In the genomic region with DNA sequence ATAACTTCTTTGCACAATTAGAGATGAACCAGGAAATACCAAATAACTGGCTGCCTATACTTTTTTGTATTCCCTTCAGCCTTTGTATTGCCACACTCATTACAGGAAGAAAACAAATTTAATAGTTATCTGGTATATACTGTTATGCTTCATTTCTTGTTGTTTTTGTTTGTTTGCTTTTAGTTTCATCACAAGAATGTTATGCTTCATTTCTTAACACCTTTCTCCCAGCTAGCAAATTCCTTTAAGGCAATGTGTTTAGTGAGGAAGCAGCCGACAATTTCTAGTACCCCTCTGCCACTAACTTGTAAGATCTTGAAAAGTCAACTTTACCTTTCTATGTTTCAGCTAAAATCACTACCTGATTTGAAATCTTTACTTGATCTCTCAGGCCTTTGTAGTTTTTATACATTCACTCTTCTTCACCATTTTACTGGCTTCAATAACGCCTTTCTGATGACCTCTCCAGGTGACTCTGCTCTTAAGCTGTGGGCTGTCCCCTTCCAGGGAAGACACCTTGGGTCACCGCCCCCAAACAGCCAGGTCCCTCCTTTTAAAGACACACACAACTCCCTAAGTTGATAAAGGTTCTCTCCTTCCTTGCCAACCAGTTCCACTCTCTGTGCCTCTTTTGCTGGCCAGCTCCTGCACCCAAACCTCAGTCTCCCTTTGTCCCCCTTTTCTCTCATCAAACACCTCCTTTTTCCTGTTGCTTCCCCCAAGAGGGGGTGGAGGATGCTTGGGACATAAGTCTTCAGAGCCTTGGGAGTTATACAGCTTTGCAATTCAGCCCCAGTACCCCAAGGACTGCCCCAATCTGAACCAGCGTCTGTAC, we compare ENCODE assay signal across 1 cellular context.
TF ChIP-seq lines count a peak whose summit lies in the region.

No MANE protein-coding gene starts in this region.

TF ChIP-seq in HepG2, 621 proteins besides CTCF, POLR2A, EP300 and RAD21 (continued from another document):
- no peak for TF ChIP-seq ZNF274 (CRISPR knock-in tag; IDR thresholded peaks at IDR 0.05)
- peak; percentile 44; the same call in 1 of the 2 replicates for TF ChIP-seq ZNF136 (CRISPR knock-in tag; IDR thresholded peaks at IDR 0.05; ENCODE audit: low read depth)
- TF ChIP-seq, protein P1, sequence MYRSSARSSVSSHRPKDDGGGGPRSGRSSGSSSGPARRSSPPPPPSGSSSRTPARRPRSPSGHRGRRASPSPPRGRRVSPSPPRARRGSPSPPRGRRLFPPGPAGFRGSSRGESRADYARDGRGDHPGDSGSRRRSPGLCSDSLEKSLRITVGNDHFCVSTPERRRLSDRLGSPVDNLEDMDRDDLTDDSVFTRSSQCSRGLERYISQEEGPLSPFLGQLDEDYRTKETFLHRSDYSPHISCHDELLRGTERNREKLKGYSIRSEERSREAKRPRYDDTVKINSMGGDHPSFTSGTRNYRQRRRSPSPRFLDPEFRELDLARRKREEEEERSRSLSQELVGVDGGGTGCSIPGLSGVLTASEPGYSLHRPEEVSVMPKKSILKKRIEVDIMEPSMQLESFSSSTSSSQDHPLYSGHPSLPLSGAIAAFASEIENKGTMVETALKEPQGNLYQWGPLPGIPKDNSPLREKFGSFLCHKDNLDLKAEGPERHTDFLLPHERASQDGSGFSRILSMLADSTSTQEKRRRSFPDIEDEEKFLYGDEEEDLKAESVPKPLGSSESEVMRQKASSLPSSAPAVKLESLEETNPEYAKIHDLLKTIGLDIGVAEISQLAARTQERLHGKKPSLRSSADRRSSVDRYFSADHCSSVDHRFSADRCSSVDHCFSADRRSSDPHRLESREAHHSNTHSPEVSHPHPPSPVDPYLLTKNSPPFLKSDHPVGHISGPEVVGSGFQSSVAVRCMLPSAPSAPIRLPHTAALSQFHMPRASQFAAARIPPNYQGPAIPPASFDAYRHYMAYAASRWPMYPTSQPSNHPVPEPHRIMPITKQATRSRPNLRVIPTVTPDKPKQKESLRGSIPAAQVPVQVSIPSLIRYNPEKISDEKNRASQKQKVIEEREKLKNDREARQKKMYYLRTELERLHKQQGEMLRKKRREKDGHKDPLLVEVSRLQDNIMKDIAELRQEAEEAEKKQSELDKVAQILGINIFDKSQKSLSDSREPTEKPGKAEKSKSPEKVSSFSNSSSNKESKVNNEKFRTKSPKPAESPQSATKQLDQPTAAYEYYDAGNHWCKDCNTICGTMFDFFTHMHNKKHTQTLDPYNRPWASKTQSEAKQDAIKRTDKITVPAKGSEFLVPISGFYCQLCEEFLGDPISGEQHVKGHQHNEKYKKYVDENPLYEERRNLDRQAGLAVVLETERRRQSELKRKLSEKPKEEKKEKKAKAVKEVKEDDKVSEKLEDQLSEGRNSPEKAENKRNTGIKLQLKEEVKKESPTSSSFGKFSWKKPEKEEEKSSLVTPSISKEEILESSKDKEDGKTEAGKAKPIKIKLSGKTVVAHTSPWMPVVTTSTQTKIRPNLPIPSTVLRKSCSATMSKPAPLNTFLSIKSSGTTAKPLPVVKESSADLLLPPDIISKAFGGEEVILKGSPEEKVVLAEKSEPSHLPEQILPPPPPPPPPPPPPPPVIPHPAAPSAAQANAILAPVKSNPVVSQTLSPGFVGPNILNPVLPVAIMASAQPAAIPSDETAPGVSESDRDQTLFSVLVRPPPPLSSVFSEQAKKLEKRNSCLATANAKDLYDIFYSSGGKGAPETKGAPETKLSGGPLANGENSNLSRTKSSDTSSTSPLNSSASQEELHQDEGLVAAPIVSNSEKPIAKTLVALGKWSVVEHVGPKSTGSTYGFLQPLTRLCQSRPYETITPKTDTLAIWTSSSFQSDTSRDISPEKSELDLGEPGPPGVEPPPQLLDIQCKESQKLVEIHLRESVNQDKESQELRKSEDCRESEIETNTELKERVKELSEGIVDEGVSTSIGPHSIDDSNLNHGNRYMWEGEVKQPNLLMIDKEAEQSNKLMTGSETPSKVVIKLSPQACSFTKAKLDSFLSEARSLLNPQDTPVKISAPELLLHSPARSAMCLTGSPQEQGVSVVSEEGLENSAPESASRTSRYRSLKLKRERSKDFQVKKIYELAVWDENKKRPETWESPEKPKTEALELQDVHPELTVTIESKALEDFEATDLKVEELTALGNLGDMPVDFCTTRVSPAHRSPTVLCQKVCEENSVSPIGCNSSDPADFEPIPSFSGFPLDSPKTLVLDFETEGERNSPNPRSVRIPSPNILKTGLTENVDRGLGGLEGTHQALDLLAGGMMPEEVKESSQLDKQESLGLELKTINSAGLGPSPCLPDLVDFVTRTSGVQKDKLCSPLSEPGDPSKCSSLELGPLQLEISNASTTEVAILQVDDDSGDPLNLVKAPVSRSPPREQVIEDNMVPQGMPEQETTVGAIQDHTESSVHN (CRISPR knock-in tag; IDR thresholded peaks at IDR 0.05) = no peak
- no peak for TF ChIP-seq ZNF484 (CRISPR knock-in tag; IDR thresholded peaks at IDR 0.05; ENCODE audit: borderline replicate concordance, low read depth)
- no peak for TF ChIP-seq DZIP1 (CRISPR knock-in tag; IDR thresholded peaks at IDR 0.05)
- no peak for TF ChIP-seq ZNF574 (CRISPR knock-in tag; IDR thresholded peaks at IDR 0.05)
- TF ChIP-seq NAIF1 (CRISPR knock-in tag; IDR thresholded peaks at IDR 0.05; ENCODE audit: borderline replicate concordance) = 0 out of 2 replicates have a peak, but pooled peaks have one; percentile 28
- TF ChIP-seq NR2F2 (IDR thresholded peaks at IDR 0.05; ENCODE audit: borderline replicate concordance, low read depth) = 0 out of 2 replicates have a peak, but pooled peaks have one; percentile 13
- 0 out of 3 replicates have a peak, but pooled peaks have one; percentile 9 for TF ChIP-seq MXI1 (IDR thresholded peaks at IDR 0.05; ENCODE audit: borderline replicate concordance, low read depth, low read length)
- no peak for TF ChIP-seq PHB2 (IDR thresholded peaks at IDR 0.05; ENCODE audit: partially characterized antibody)
- TF ChIP-seq ZNF260 (CRISPR knock-in tag; IDR thresholded peaks at IDR 0.05; ENCODE audit: borderline replicate concordance, low read depth) = no peak
- no peak for TF ChIP-seq ZNF737 (CRISPR knock-in tag; IDR thresholded peaks at IDR 0.05; ENCODE audit: borderline replicate concordance)
- TF ChIP-seq HIC2 (CRISPR knock-in tag; IDR thresholded peaks at IDR 0.05; ENCODE audit: low read depth) = no peak; the same call in 1 of the 2 replicates
- TF ChIP-seq, protein P2, sequence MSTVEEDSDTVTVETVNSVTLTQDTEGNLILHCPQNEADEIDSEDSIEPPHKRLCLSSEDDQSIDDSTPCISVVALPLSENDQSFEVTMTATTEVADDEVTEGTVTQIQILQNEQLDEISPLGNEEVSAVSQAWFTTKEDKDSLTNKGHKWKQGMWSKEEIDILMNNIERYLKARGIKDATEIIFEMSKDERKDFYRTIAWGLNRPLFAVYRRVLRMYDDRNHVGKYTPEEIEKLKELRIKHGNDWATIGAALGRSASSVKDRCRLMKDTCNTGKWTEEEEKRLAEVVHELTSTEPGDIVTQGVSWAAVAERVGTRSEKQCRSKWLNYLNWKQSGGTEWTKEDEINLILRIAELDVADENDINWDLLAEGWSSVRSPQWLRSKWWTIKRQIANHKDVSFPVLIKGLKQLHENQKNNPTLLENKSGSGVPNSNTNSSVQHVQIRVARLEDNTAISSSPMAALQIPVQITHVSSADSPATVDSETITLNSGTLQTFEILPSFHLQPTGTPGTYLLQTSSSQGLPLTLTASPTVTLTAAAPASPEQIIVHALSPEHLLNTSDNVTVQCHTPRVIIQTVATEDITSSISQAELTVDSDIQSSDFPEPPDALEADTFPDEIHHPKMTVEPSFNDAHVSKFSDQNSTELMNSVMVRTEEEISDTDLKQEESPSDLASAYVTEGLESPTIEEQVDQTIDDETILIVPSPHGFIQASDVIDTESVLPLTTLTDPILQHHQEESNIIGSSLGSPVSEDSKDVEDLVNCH (CRISPR knock-in tag; IDR thresholded peaks at IDR 0.05) = 0 out of 2 replicates have a peak, but pooled peaks have one; percentile 26
- TF ChIP-seq FOXK1 (CRISPR knock-in tag; IDR thresholded peaks at IDR 0.05; ENCODE audit: borderline replicate concordance, low read depth) = no peak
- TF ChIP-seq FOXP4 (CRISPR knock-in tag; IDR thresholded peaks at IDR 0.05) = no peak
- TF ChIP-seq ZFX (CRISPR knock-in tag; IDR thresholded peaks at IDR 0.05; ENCODE audit: low read depth) = no peak
- TF ChIP-seq ZGPAT (CRISPR knock-in tag; IDR thresholded peaks at IDR 0.05) = 0 out of 2 replicates have a peak, but pooled peaks have one; percentile 21
- no peak for TF ChIP-seq ZNF205 (CRISPR knock-in tag; IDR thresholded peaks at IDR 0.05)
- TF ChIP-seq SP5 (CRISPR knock-in tag; IDR thresholded peaks at IDR 0.05; ENCODE audit: borderline replicate concordance, low read depth) = 0 out of 2 replicates have a peak, but pooled peaks have one; percentile 19
- no peak for TF ChIP-seq ZNF776 (CRISPR knock-in tag; IDR thresholded peaks at IDR 0.05)
- no peak for TF ChIP-seq LBX2 (CRISPR knock-in tag; IDR thresholded peaks at IDR 0.05; ENCODE audit: borderline replicate concordance)
- TF ChIP-seq TEAD3 (CRISPR knock-in tag; optimal IDR thresholded peaks at IDR 0.05; ENCODE audit: borderline replicate concordance) = no peak
